Comparison of ENCODE assay signal across 14 cellular contexts in genomic region chr18:32661486-32662299, GRCh38.
DNase-seq lines count a peak whose midpoint lies in the region; ATAC-seq and TF ChIP-seq lines count a peak whose summit lies in the region.
"Had no signal": no experiment of that assay in that cellular context is flagged by ENCODE, and none has a peak within 500 bp of the region (broad histone marks: within the 10 kb centered on the region; RNA-seq: fewer than 3 reads in every experiment).

No MANE protein-coding gene starts in this region.

- no peak overlapping the region for H3K4me3 Mint-ChIP-seq in Calu3 (ENCODE audit: low read depth, unreplicated experiment)
- H3K4me3 Mint-ChIP-seq: activated naive CD8-positive, alpha-beta T cell treated with anti-CD3 and anti-CD28 coated beads, Interleukin-2, amount 50 U/mL, for 24 hours had no signal

- H3K27ac Mint-ChIP-seq in Calu3 (ENCODE audit: unreplicated experiment), result peak overlapping the region; percentile 5
- H3K27ac Mint-ChIP-seq: activated naive CD8-positive, alpha-beta T cell treated with anti-CD3 and anti-CD28 coated beads, Interleukin-2, amount 50 U/mL, for 24 hours had no signal

- no peaks in the 10 kb centered on the region for H3K9me3 Mint-ChIP-seq in Calu3 (ENCODE audit: low read depth, unreplicated experiment)

- H3K27me3 Mint-ChIP-seq in Calu3 (ENCODE audit: unreplicated experiment), result no peaks in the 10 kb centered on the region

- intact Hi-C loops in Calu3 (cut with micrococcal nuclease; ENCODE audit: unreplicated experiment) (no loop called here), left lung (cut with DNase I) (no loop called here)

- H3K9me3 ChIP-seq in left lung, result peaks cover 0 to 2% of the 10 kb centered on the region in 2 donors
- H3K9me3 ChIP-seq: colonic mucosa, psoas muscle, uterus had no signal

- peaks cover 22% of the 10 kb centered on the region for H3K4me1 Mint-ChIP-seq in Calu3 (ENCODE audit: low read depth, unreplicated experiment)
- H3K4me1 Mint-ChIP-seq: activated naive CD8-positive, alpha-beta T cell treated with anti-CD3 and anti-CD28 coated beads, Interleukin-2, amount 50 U/mL, for 24 hours had no signal

- no peaks in the 10 kb centered on the region for H3K36me3 Mint-ChIP-seq in Calu3 (ENCODE audit: insufficient read depth, unreplicated experiment)

- no peak overlapping the region for H3K27ac ChIP-seq in left lung
- H3K27ac ChIP-seq: colonic mucosa, psoas muscle, uterus had no signal

- CTCF ChIA-PET in Calu3 (lab: Charles Lee), result interaction anchor here (0.6 to 1.0 kb wide), 2 partner anchors 527 to 834 kb away, joined by 3 to 6 read pairs; no protein-coding TSS in a partner anchor

- in situ Hi-C loops in T47D (cut with HindIII; ENCODE audit: low pct_unique_long_range_greater_than_20kb, low sequenced_read_pairs), result no loop called here

- BruUV-seq in Calu3 (replicated peaks; lab: Mats Ljungman, UMichigan), result no TSS peak

- peak; percentile 59 for ATAC-seq in left lung
- ATAC-seq: activated naive CD8-positive, alpha-beta T cell treated with anti-CD3 and anti-CD28 coated beads, Interleukin-2, amount 50 U/mL, for 24 hours; psoas muscle had no signal

- no peaks in the 10 kb centered on the region for H3K4me1 ChIP-seq in left lung
- H3K4me1 ChIP-seq: colonic mucosa, psoas muscle, uterus had no signal

- DNase-seq in Calu3 (peak; percentile 52), HT1080 (ENCODE audit: low read depth) (peak; percentile 91), T47D (ENCODE audit: low read depth in 1 of 2, low spot score in 1 of 2) (peak; percentile 2 to 54), left lung (no peak), HT-29 (ENCODE audit: low spot score) (no peak), hypothalamus (lab: John Stamatoyannopoulos, UW) (no peak)
- DNase-seq in stimulated activated CD4-positive, alpha-beta T cell treated with anti-CD3 and anti-CD28 coated beads, Interleukin-12 subunit alpha, Interleukin-12 subunit beta, amount 100 ng/mL, for 4 hours, result no peak
- DNase-seq in stimulated activated CD4-positive, alpha-beta T cell treated with anti-CD3 and anti-CD28 coated beads, Interleukin-1b, Interleukin-23, amount 100 ng/mL, for 48 hours, result no peak
- DNase-seq: activated CD4-positive, CD25-positive, alpha-beta regulatory T cell treated with anti-CD3 and anti-CD28 coated beads, Interleukin-2, amount 50 U/mL, for 72 hours; activated naive CD8-positive, alpha-beta T cell treated with anti-CD3 and anti-CD28 coated beads, Interleukin-2, amount 50 U/mL, for 24 hours; activated T-cell treated with anti-CD3 and anti-CD28 coated beads for 4 hours; colonic mucosa; psoas muscle; uterus had no signal

- no peaks in the 10 kb centered on the region for H3K27me3 ChIP-seq in left lung
- H3K27me3 ChIP-seq: colonic mucosa, uterus had no signal

- H3K36me3 ChIP-seq in left lung, result no peaks in the 10 kb centered on the region
- H3K36me3 ChIP-seq: colonic mucosa, uterus had no signal

- no peak overlapping the region for H3K4me3 ChIP-seq in left lung
- H3K4me3 ChIP-seq: colonic mucosa, psoas muscle, uterus had no signal

- TF ChIP-seq CTCF in Calu3 (IDR thresholded peaks at IDR 0.05; ENCODE audit: unreplicated experiment) (no peak), left lung (IDR thresholded peaks at IDR 0.05) (no peak)

Comparison
In these comparisons a context has a peak if more than half of its experiments do, and no peak if none do; other contexts are left out.
1. DNase-seq: peak in Calu3 (single experiment), HT1080 (single experiment) and T47D (2 of 2); none in left lung (0 of 2), HT-29 (single experiment), stimulated activated CD4-positive, alpha-beta T cell treated with anti-CD3 and anti-CD28 coated beads, Interleukin-12 subunit alpha, Interleukin-12 subunit beta, amount 100 ng/mL, for 4 hours (single experiment), hypothalamus (0 of 51) and stimulated activated CD4-positive, alpha-beta T cell treated with anti-CD3 and anti-CD28 coated beads, Interleukin-1b, Interleukin-23, amount 100 ng/mL, for 48 hours (single experiment).